ENCODE assay signal across 1 cellular context in the genomic region with DNA sequence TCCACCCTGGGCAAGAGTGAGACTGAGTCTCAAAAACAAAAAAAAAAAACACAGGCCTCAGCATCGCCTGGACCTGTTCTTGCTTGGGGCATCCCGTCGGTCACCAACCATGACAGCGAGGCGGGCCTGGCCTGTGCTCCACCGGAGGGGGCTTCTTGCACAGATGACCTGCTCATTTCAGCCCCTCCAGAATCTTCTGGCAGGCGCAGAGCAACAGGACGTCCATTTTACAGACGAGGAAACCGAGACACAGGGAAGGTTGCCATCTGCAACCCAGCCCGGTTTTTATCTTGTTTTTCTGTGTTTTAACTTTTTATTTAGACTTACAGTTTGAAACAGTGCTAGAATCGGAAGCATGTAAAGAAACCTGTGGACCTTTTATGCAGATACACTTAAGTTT.
TF ChIP-seq lines count a peak whose summit lies in the region.

No MANE protein-coding gene starts in this region.

TF ChIP-seq in GM23338, 12 proteins besides CTCF, POLR2A, EP300 and RAD21 (continued from another document):
- TF ChIP-seq, protein P1, sequence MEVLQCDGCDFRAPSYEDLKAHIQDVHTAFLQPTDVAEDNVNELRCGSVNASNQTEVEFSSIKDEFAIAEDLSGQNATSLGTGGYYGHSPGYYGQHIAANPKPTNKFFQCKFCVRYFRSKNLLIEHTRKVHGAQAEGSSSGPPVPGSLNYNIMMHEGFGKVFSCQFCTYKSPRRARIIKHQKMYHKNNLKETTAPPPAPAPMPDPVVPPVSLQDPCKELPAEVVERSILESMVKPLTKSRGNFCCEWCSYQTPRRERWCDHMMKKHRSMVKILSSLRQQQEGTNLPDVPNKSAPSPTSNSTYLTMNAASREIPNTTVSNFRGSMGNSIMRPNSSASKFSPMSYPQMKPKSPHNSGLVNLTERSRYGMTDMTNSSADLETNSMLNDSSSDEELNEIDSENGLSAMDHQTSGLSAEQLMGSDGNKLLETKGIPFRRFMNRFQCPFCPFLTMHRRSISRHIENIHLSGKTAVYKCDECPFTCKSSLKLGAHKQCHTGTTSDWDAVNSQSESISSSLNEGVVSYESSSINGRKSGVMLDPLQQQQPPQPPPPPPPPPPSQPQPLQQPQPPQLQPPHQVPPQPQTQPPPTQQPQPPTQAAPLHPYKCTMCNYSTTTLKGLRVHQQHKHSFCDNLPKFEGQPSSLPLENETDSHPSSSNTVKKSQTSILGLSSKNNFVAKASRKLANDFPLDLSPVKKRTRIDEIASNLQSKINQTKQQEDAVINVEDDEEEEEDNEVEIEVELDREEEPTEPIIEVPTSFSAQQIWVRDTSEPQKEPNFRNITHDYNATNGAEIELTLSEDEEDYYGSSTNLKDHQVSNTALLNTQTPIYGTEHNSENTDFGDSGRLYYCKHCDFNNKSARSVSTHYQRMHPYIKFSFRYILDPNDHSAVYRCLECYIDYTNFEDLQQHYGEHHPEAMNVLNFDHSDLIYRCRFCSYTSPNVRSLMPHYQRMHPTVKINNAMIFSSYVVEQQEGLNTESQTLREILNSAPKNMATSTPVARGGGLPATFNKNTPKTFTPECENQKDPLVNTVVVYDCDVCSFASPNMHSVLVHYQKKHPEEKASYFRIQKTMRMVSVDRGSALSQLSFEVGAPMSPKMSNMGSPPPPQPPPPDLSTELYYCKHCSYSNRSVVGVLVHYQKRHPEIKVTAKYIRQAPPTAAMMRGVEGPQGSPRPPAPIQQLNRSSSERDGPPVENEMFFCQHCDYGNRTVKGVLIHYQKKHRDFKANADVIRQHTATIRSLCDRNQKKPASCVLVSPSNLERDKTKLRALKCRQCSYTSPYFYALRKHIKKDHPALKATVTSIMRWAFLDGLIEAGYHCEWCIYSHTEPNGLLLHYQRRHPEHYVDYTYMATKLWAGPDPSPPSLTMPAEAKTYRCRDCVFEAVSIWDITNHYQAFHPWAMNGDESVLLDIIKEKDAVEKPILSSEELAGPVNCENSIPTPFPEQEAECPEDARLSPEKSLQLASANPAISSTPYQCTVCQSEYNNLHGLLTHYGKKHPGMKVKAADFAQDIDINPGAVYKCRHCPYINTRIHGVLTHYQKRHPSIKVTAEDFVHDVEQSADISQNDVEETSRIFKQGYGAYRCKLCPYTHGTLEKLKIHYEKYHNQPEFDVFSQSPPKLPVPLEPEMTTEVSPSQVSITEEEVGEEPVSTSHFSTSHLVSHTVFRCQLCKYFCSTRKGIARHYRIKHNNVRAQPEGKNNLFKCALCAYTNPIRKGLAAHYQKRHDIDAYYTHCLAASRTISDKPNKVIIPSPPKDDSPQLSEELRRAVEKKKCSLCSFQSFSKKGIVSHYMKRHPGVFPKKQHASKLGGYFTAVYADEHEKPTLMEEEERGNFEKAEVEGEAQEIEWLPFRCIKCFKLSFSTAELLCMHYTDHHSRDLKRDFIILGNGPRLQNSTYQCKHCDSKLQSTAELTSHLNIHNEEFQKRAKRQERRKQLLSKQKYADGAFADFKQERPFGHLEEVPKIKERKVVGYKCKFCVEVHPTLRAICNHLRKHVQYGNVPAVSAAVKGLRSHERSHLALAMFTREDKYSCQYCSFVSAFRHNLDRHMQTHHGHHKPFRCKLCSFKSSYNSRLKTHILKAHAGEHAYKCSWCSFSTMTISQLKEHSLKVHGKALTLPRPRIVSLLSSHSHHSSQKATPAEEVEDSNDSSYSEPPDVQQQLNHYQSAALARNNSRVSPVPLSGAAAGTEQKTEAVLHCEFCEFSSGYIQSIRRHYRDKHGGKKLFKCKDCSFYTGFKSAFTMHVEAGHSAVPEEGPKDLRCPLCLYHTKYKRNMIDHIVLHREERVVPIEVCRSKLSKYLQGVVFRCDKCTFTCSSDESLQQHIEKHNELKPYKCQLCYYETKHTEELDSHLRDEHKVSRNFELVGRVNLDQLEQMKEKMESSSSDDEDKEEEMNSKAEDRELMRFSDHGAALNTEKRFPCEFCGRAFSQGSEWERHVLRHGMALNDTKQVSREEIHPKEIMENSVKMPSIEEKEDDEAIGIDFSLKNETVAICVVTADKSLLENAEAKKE (CRISPR knock-in tag; IDR thresholded peaks at IDR 0.05), result no peak
- no peak for TF ChIP-seq EZH2 (IDR thresholded peaks at IDR 0.05; ENCODE audit: low read depth, unreplicated experiment)
- TF ChIP-seq STAT1 (IDR thresholded peaks at IDR 0.05; ENCODE audit: unreplicated experiment), result no peak
- TF ChIP-seq, protein P2, sequence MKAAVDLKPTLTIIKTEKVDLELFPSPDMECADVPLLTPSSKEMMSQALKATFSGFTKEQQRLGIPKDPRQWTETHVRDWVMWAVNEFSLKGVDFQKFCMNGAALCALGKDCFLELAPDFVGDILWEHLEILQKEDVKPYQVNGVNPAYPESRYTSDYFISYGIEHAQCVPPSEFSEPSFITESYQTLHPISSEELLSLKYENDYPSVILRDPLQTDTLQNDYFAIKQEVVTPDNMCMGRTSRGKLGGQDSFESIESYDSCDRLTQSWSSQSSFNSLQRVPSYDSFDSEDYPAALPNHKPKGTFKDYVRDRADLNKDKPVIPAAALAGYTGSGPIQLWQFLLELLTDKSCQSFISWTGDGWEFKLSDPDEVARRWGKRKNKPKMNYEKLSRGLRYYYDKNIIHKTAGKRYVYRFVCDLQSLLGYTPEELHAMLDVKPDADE (IDR thresholded peaks at IDR 0.05), result no peak
- no peak for TF ChIP-seq JUNB (IDR thresholded peaks at IDR 0.05; ENCODE audit: unreplicated experiment)
- no peak for TF ChIP-seq ZNF331 (CRISPR knock-in tag; IDR thresholded peaks at IDR 0.05; ENCODE audit: low read depth)
- TF ChIP-seq, protein P3, sequence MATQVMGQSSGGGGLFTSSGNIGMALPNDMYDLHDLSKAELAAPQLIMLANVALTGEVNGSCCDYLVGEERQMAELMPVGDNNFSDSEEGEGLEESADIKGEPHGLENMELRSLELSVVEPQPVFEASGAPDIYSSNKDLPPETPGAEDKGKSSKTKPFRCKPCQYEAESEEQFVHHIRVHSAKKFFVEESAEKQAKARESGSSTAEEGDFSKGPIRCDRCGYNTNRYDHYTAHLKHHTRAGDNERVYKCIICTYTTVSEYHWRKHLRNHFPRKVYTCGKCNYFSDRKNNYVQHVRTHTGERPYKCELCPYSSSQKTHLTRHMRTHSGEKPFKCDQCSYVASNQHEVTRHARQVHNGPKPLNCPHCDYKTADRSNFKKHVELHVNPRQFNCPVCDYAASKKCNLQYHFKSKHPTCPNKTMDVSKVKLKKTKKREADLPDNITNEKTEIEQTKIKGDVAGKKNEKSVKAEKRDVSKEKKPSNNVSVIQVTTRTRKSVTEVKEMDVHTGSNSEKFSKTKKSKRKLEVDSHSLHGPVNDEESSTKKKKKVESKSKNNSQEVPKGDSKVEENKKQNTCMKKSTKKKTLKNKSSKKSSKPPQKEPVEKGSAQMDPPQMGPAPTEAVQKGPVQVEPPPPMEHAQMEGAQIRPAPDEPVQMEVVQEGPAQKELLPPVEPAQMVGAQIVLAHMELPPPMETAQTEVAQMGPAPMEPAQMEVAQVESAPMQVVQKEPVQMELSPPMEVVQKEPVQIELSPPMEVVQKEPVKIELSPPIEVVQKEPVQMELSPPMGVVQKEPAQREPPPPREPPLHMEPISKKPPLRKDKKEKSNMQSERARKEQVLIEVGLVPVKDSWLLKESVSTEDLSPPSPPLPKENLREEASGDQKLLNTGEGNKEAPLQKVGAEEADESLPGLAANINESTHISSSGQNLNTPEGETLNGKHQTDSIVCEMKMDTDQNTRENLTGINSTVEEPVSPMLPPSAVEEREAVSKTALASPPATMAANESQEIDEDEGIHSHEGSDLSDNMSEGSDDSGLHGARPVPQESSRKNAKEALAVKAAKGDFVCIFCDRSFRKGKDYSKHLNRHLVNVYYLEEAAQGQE (IDR thresholded peaks at IDR 0.05; ENCODE audit: unreplicated experiment), result no peak
